16 cellular contexts compared by ENCODE assay signal in genomic region chr5:67996596-67996995, GRCh38.
"Had no signal": no experiment of that assay in that cellular context is flagged by ENCODE, and none has a peak within 500 bp of the region (broad histone marks: within the 10 kb centered on the region; RNA-seq: fewer than 3 reads in every experiment).

No MANE protein-coding gene starts in this region.

- H3K27me3 Mint-ChIP-seq: activated naive CD8-positive, alpha-beta T cell treated with anti-CD3 and anti-CD28 coated beads for 36 hours; type B pancreatic cell had no signal

- H3K36me3 Mint-ChIP-seq: type B pancreatic cell had no signal

- H3K4me1 Mint-ChIP-seq: activated naive CD8-positive, alpha-beta T cell treated with anti-CD3 and anti-CD28 coated beads for 36 hours had no signal

- DNase-seq: activated CD4-positive, alpha-beta T cell treated with anti-CD3 and anti-CD28 coated beads for 1 hour; activated CD4-positive, alpha-beta T cell treated with anti-CD3 and anti-CD28 coated beads, Interleukin-2, amount 50 U/mL, for 48 hours; activated effector memory CD4-positive, alpha-beta T cell treated with anti-CD3 and anti-CD28 coated beads, Interleukin-2, amount 50 U/mL, for 16 hours; activated naive CD8-positive, alpha-beta T cell treated with anti-CD3 and anti-CD28 coated beads for 36 hours; activated T-cell treated with anti-CD3 and anti-CD28 coated beads, Interleukin-2, amount 50 U/mL, for 4 hours; kidney; mesendoderm; occipital lobe; psoas muscle; stimulated activated CD4-positive, alpha-beta T cell treated with anti-CD3 and anti-CD28 coated beads, Interleukin-2, amount 100 ng/mL, for 24 hours; stimulated activated naive CD4-positive, alpha-beta T cell had no signal

- ATAC-seq: activated T-cell treated with anti-CD3 and anti-CD28 coated beads, Interleukin-2, amount 50 U/mL, for 4 hours; psoas muscle; sciatic nerve had no signal

- H3K4me3 Mint-ChIP-seq: activated naive CD8-positive, alpha-beta T cell treated with anti-CD3 and anti-CD28 coated beads for 36 hours; activated T-cell treated with anti-CD3 and anti-CD28 coated beads, Interleukin-2, amount 50 U/mL, for 4 hours; nephron; T-helper 2 cell treated with Interferon-gamma antibody and Interleukin-4, amounts not matched to agents 5 μg/mL and 100 μg/mL, for 36 hours; type B pancreatic cell had no signal

- H3K36me3 ChIP-seq: cardiac muscle cell had no signal

- H3K27ac Mint-ChIP-seq: activated naive CD8-positive, alpha-beta T cell treated with anti-CD3 and anti-CD28 coated beads for 36 hours; nephron; T-helper 2 cell treated with Interferon-gamma antibody and Interleukin-4, amounts not matched to agents 5 μg/mL and 100 μg/mL, for 36 hours; type B pancreatic cell had no signal

- H3K4me3 ChIP-seq: cardiac muscle cell, psoas muscle had no signal

- H3K27ac ChIP-seq: cardiac muscle cell, psoas muscle had no signal

- H3K9me3 Mint-ChIP-seq: activated naive CD8-positive, alpha-beta T cell treated with anti-CD3 and anti-CD28 coated beads for 36 hours; activated T-cell treated with anti-CD3 and anti-CD28 coated beads, Interleukin-2, amount 50 U/mL, for 4 hours; nephron; T-helper 2 cell treated with Interferon-gamma antibody and Interleukin-4, amounts not matched to agents 5 μg/mL and 100 μg/mL, for 36 hours; type B pancreatic cell had no signal

- H3K9me3 ChIP-seq: psoas muscle had no signal

- H3K27me3 ChIP-seq: cardiac muscle cell had no signal
